18 cellular contexts compared by ENCODE assay signal in genomic region chr1:231408528-231409094, GRCh38. TPM values are rescaled to one million over a fixed set of nuclear protein-coding genes. Genes with fewer than 3 reads are reported as not detected.
DNase-seq lines count a peak whose midpoint lies in the region; ATAC-seq and TF ChIP-seq lines count a peak whose summit lies in the region.
"Had no signal": no experiment of that assay in that cellular context is flagged by ENCODE, and none has a peak within 500 bp of the region (broad histone marks: within the 10 kb centered on the region; RNA-seq: fewer than 3 reads in every experiment).

No MANE protein-coding gene starts in this region.

- H3K27ac ChIP-seq in PC-9 (peak overlapping the region; percentile 56), esophagus squamous epithelium (peak overlapping the region in 3 of 4 donors; percentile 19 to 74 (median 69)), upper lobe of right lung (no peak overlapping the region)

- H3K9me3 ChIP-seq in PC-9 (ENCODE audit: insufficient read depth, low read depth) (no peaks in the 10 kb centered on the region), esophagus squamous epithelium (no peaks in the 10 kb centered on the region), mucosa of descending colon (no peaks in the 10 kb centered on the region), upper lobe of right lung (no peaks in the 10 kb centered on the region)
- H3K9me3 ChIP-seq: Peyer's patch had no signal

- TF ChIP-seq CTCF in PC-9 (conservative IDR thresholded peaks at IDR 0.05) (no peak), esophagus squamous epithelium (IDR thresholded peaks at IDR 0.05) (no peak), mucosa of descending colon (IDR thresholded peaks at IDR 0.05) (no peak), upper lobe of right lung (IDR thresholded peaks at IDR 0.05) (no peak)

- POLR2A ChIA-PET in PC-9 (lab: Charles Lee; ENCODE audit: unreplicated experiment) = no interaction called here

- no peak overlapping the region for H2AFZ ChIP-seq in PC-9

- H3F3A ChIP-seq in PC-9 (ENCODE audit: insufficient read depth, low read depth) = peaks cover 10% of the 10 kb centered on the region

- 70 to 76% methylated on average over 6 of the region's 6 CpGs for whole genome bisulfite sequencing in esophagus squamous epithelium, 2 donors

- H3K4me1 Mint-ChIP-seq in activated T-helper 17 cell treated with anti-CD3 and anti-CD28 coated beads, Interleukin-2, amount 50 U/mL, for 72 hours = peaks cover 20% of the 10 kb centered on the region

- DNase-seq in PC-9 (no peak), esophagus squamous epithelium (lab: John Stamatoyannopoulos, UW) (no peak), mucosa of descending colon (no peak), upper lobe of right lung (no peak)
- DNase-seq in stimulated activated CD4-positive, alpha-beta T cell treated with anti-CD3 and anti-CD28 coated beads, Interleukin-4, amount 100 ng/mL, for 24 hours = no peak
- DNase-seq: activated CD4-positive, alpha-beta memory T cell treated with anti-CD3 and anti-CD28 coated beads for 36 hours; activated naive CD8-positive, alpha-beta T cell treated with anti-CD3 and anti-CD28 coated beads for 36 hours; activated T-cell treated with anti-CD3 and anti-CD28 coated beads, Interleukin-2, amount 50 U/mL, for 48 hours; C1 segment of cervical spinal cord; effector CD4-positive, alpha-beta T cell; NCI-H1092; NCI-H2107; Peyer's patch; stimulated activated CD4-positive, alpha-beta T cell treated with anti-CD3 and anti-CD28 coated beads, Interleukin-1b, Interleukin-23, amount 100 ng/mL, for 48 hours; SW 1271 had no signal

- CTCF ChIA-PET in PC-9 (lab: Charles Lee) = no interaction called here

- H3K36me3 ChIP-seq in PC-9 (ENCODE audit: low read depth) (0 out of 2 replicates have a peak, but pooled peaks cover 4% of the 10 kb centered on the region), esophagus squamous epithelium (peaks cover 0 to 13% (median 0%) of the 10 kb centered on the region in 3 donors), mucosa of descending colon (ENCODE audit: low read depth) (no peaks in the 10 kb centered on the region), upper lobe of right lung (peaks cover 11% of the 10 kb centered on the region)
- H3K36me3 ChIP-seq: Peyer's patch had no signal

- peak; percentile 13 for ATAC-seq in mucosa of descending colon
- ATAC-seq in upper lobe of right lung = peak; percentile 59
- no peak for ATAC-seq in GM18873 (IDR thresholded peaks at IDR 0.05; ENCODE audit: low FRiP score, unreplicated experiment)
- no peak for ATAC-seq in activated T-helper 17 cell treated with anti-CD3 and anti-CD28 coated beads, Interleukin-2, amount 50 U/mL, for 72 hours (replicated peaks)

- H3K27me3 Mint-ChIP-seq in activated T-helper 17 cell treated with anti-CD3 and anti-CD28 coated beads, Interleukin-2, amount 50 U/mL, for 72 hours = no peaks in the 10 kb centered on the region
- H3K27me3 Mint-ChIP-seq: activated CD4-positive, alpha-beta memory T cell treated with anti-CD3 and anti-CD28 coated beads for 36 hours; activated naive CD8-positive, alpha-beta T cell treated with anti-CD3 and anti-CD28 coated beads for 36 hours had no signal

- TF ChIP-seq POLR2A in esophagus squamous epithelium (IDR thresholded peaks at IDR 0.05) = no peak

- H3K79me2 ChIP-seq in PC-9 (ENCODE audit: low read depth) = peaks cover 74% of the 10 kb centered on the region

- BruUV-seq in PC-9 (replicated peaks; lab: Mats Ljungman, UMichigan) = no TSS peak

- no peaks in the 10 kb centered on the region for H3K9me3 Mint-ChIP-seq in activated T-helper 17 cell treated with anti-CD3 and anti-CD28 coated beads, Interleukin-2, amount 50 U/mL, for 72 hours
- H3K9me3 Mint-ChIP-seq: activated CD4-positive, alpha-beta memory T cell treated with anti-CD3 and anti-CD28 coated beads for 36 hours; nephron had no signal

- peaks cover 23% of the 10 kb centered on the region for H3K36me3 Mint-ChIP-seq in activated T-helper 17 cell treated with anti-CD3 and anti-CD28 coated beads, Interleukin-2, amount 50 U/mL, for 72 hours (ENCODE audit: low read depth)

- no peak overlapping the region for H3K27ac Mint-ChIP-seq in activated T-helper 17 cell treated with anti-CD3 and anti-CD28 coated beads, Interleukin-2, amount 50 U/mL, for 72 hours
- H3K27ac Mint-ChIP-seq: activated CD4-positive, alpha-beta memory T cell treated with anti-CD3 and anti-CD28 coated beads for 36 hours; activated naive CD8-positive, alpha-beta T cell treated with anti-CD3 and anti-CD28 coated beads for 36 hours; nephron had no signal

- H3K4me3 Mint-ChIP-seq in activated T-helper 17 cell treated with anti-CD3 and anti-CD28 coated beads, Interleukin-2, amount 50 U/mL, for 72 hours = no peak overlapping the region
- H3K4me3 Mint-ChIP-seq: activated CD4-positive, alpha-beta memory T cell treated with anti-CD3 and anti-CD28 coated beads for 36 hours; activated naive CD8-positive, alpha-beta T cell treated with anti-CD3 and anti-CD28 coated beads for 36 hours; nephron had no signal

- H4K20me1 ChIP-seq in PC-9 (ENCODE audit: insufficient read depth) = no peaks in the 10 kb centered on the region

- intact Hi-C loops in PC-9 (cut with micrococcal nuclease; ENCODE audit: unreplicated experiment) = no loop called here
- intact Hi-C loops in esophagus squamous epithelium (cut with DNase I) = no loop called here
- intact Hi-C loops in mucosa of descending colon (cut with DNase I, micrococcal nuclease) = no loop called here
- intact Hi-C loops in upper lobe of right lung (cut with DNase I) = no loop called here

- H3K27me3 ChIP-seq in PC-9 (ENCODE audit: insufficient read depth, low read depth) = no peaks in the 10 kb centered on the region
- no peaks in the 10 kb centered on the region for H3K27me3 ChIP-seq in esophagus squamous epithelium
- H3K27me3 ChIP-seq in upper lobe of right lung = no peaks in the 10 kb centered on the region
- H3K27me3 ChIP-seq: Peyer's patch had no signal

- H3K9me2 ChIP-seq in PC-9 (ENCODE audit: insufficient read depth) = no peaks in the 10 kb centered on the region

- peak overlapping the region; percentile 70 for H3K4me2 ChIP-seq in PC-9

- peaks cover 27% of the 10 kb centered on the region for H3K4me1 ChIP-seq in PC-9 (replicated peaks; ENCODE audit: insufficient read depth)
- H3K4me1 ChIP-seq in esophagus squamous epithelium = peaks cover 0 to 81% (median 30%) of the 10 kb centered on the region in 3 donors
- H3K4me1 ChIP-seq in mucosa of descending colon (ENCODE audit: low read depth) = peaks cover 34% of the 10 kb centered on the region
- peaks cover 17% of the 10 kb centered on the region for H3K4me1 ChIP-seq in upper lobe of right lung

- H3K4me3 ChIP-seq in PC-9 (no peak overlapping the region; the same call in 1 of the 2 replicates), esophagus squamous epithelium (no peak overlapping the region), mucosa of descending colon (no peak overlapping the region), upper lobe of right lung (no peak overlapping the region)

RNA-seq across cellular contexts. Expression of gene EGLN1, which starts 13.5 kb away (rescaled TPM):
- total RNA-seq in PC-9 (2021) (10.9 and 18.8 TPM in 2 replicates), esophagus squamous epithelium (10 to 100 TPM; 21.8 to 36.0 (median 28.7) TPM), mucosa of descending colon (10 to 100 TPM; 49.3 to 61.1 (median 55.0) TPM), upper lobe of right lung (23.5 TPM)
- total RNA-seq in activated T-helper 17 cell treated with anti-CD3 and anti-CD28 coated beads, Interleukin-2, amount 50 U/mL, for 72 hours = 10 to 100 TPM; 26.5 to 27.3 TPM

Comparison
In these comparisons a context has a peak if more than half of its experiments do, and no peak if none do; other contexts are left out.
1. ATAC-seq: peak in mucosa of descending colon (single experiment) and upper lobe of right lung (single experiment); none in GM18873 (single experiment) and activated T-helper 17 cell treated with anti-CD3 and anti-CD28 coated beads, Interleukin-2, amount 50 U/mL, for 72 hours (single experiment).